Comparison of ENCODE assay signal across 21 cellular contexts in genomic region chr2:33318456-33318855, GRCh38.
"Had no signal": no experiment of that assay in that cellular context is flagged by ENCODE, and none has a peak within 500 bp of the region (broad histone marks: within the 10 kb centered on the region; RNA-seq: fewer than 3 reads in every experiment).

No MANE protein-coding gene starts in this region.

- H3K4me3 Mint-ChIP-seq: mesothelial cell of epicardium had no signal

- H3K27ac ChIP-seq: dorsolateral prefrontal cortex, foreskin keratinocyte, left lung, lower lobe of right lung had no signal

- H3K36me3 ChIP-seq: left lung, lower lobe of right lung had no signal

- FAIRE-seq: colon, frontal cortex, islet of Langerhans, keratinocyte had no signal

- H3K9me3 Mint-ChIP-seq: mesothelial cell of epicardium had no signal

- H3K27ac Mint-ChIP-seq: mesothelial cell of epicardium had no signal

- ATAC-seq: foreskin keratinocyte, gastroesophageal sphincter, heart right ventricle, left cardiac atrium, left lung, left ventricle myocardium superior, lower lobe of right lung, mucosa of descending colon had no signal

- H3K9me3 ChIP-seq: esophagus muscularis mucosa, gastroesophageal sphincter, heart right ventricle, left lung, lower lobe of right lung, mucosa of descending colon had no signal

- H3K4me1 ChIP-seq: foreskin keratinocyte had no signal

- H3K4me3 ChIP-seq: coronary artery, dorsolateral prefrontal cortex, esophagus muscularis mucosa, gastroesophageal sphincter, heart right ventricle, left lung, lower lobe of right lung, mucosa of descending colon had no signal

- H3K27me3 ChIP-seq: dorsolateral prefrontal cortex, esophagus muscularis mucosa, foreskin keratinocyte, gastroesophageal sphincter, heart right ventricle, left lung had no signal

- DNase-seq: dermis blood vessel endothelial cell; dorsolateral prefrontal cortex; effector CD4-positive, alpha-beta T cell; effector memory CD4-positive, alpha-beta T cell; foreskin keratinocyte; heart right ventricle; hippocampal formation; left cardiac atrium; left lung; left ventricle myocardium superior; lower lobe of right lung; mesenchymal stem cell; mucosa of descending colon had no signal
